Comparison of ENCODE assay signal across 8 cellular contexts in genomic region chr4:90357117-90357710, GRCh38.
A peak's percentile ranks its signal among the peaks of the same experiment; 100 is the strongest.
DNase-seq lines count a peak whose midpoint lies in the region; ATAC-seq and TF ChIP-seq lines count a peak whose summit lies in the region.

No MANE protein-coding gene starts in this region.

- no peaks in the 10 kb centered on the region for H4K20me1 ChIP-seq in KMS-11 (ENCODE audit: insufficient read depth)

- H3K4me3 ChIP-seq in KMS-11 (IDR thresholded peaks at IDR 0.05; ENCODE audit: insufficient read depth, low read depth, low read length) (no peak overlapping the region), SK-N-MC (peak overlapping the region; percentile 36), transverse colon (no peak overlapping the region)

- in situ Hi-C loops in transverse colon (cut with MboI; ENCODE audit: low pct_ligation_motif_present in 1 of 4, low pct_unique_long_range_greater_than_20kb in 1 of 4, low sequenced_read_pairs in 3 of 4): no loop called here

- no peak for ATAC-seq in HG03378 (IDR thresholded peaks at IDR 0.05; ENCODE audit: unreplicated experiment)
- no peak for ATAC-seq in HG03442 (IDR thresholded peaks at IDR 0.05; ENCODE audit: unreplicated experiment)

- no peak for TF ChIP-seq POLR2A in transverse colon (IDR thresholded peaks at IDR 0.05)

- H3K79me2 ChIP-seq in KMS-11 (ENCODE audit: insufficient read depth, low read depth): no peaks in the 10 kb centered on the region

- intact Hi-C loops in transverse colon (cut with DNase I; ENCODE audit: low total_unique reads): no loop called here

- H3K36me3 ChIP-seq in KMS-11 (ENCODE audit: insufficient read depth) (no peaks in the 10 kb centered on the region), SK-N-MC (ENCODE audit: insufficient read depth, low read length) (no peaks in the 10 kb centered on the region), transverse colon (no peaks in the 10 kb centered on the region)

- DNase-seq in NCI-H2081 (lab: John Stamatoyannopoulos, UW): peak; percentile 2 to 40
- DNase-seq in NCI-H2081 treated with DMSO at 0.1 percent for 48 hours (lab: John Stamatoyannopoulos, UW): no peak
- peak; percentile 65 for DNase-seq in SK-N-MC (ENCODE audit: low read depth, low spot score)
- DNase-seq in glomerular endothelial cell (ENCODE audit: extremely low read depth, low read depth, low spot score): peak; percentile 54
- DNase-seq in transverse colon: no peak

- 20 to 27% methylated on average over 3 of the region's 3 CpGs for WGBS in transverse colon (ENCODE audit: low coverage in 1 of 2), 2 donors

- H3K4me1 ChIP-seq in KMS-11 (ENCODE audit: low read depth, poor library complexity, severe bottlenecking) (peaks cover 4% of the 10 kb centered on the region), transverse colon (no peaks in the 10 kb centered on the region)

- H3K9ac ChIP-seq in KMS-11: no peak overlapping the region
- peak overlapping the region; percentile 4 for H3K9ac ChIP-seq in SK-N-MC (ENCODE audit: insufficient read length)

- H3K27me3 ChIP-seq in KMS-11 (ENCODE audit: insufficient read depth, low read depth): no peaks in the 10 kb centered on the region
- H3K27me3 ChIP-seq in transverse colon: no peaks in the 10 kb centered on the region

- no peaks in the 10 kb centered on the region for H3K9me3 ChIP-seq in SK-N-MC (ENCODE audit: low read depth, low read length)
- H3K9me3 ChIP-seq in transverse colon: no peaks in the 10 kb centered on the region

- no peak for TF ChIP-seq EP300 in transverse colon (IDR thresholded peaks at IDR 0.05; ENCODE audit: low read depth)

- TF ChIP-seq CTCF in KMS-11 (conservative IDR thresholded peaks at IDR 0.05; ENCODE audit: low read depth, low read length) (peak; percentile 81), transverse colon (IDR thresholded peaks at IDR 0.05) (peak in 3 of 5 experiments; percentile 19 to 23 (median 23))

- H2AFZ ChIP-seq in KMS-11 (ENCODE audit: low read depth): 0 out of 2 replicates have a peak overlapping the region, but pooled peaks have one; percentile 11

- H3K27ac ChIP-seq in KMS-11 (no peak overlapping the region), SK-N-MC (0 out of 2 replicates have a peak overlapping the region, but pooled peaks have one; percentile 30), transverse colon (no peak overlapping the region)

- H3K4me2 ChIP-seq in KMS-11: no peak overlapping the region

Comparison
In these comparisons a context has a peak if more than half of its experiments do, and no peak if none do; other contexts are left out.
1. DNase-seq: peak in NCI-H2081 (2 of 2), SK-N-MC (single experiment) and glomerular endothelial cell (single experiment); none in NCI-H2081 treated with DMSO at 0.1 percent for 48 hours (single experiment) and transverse colon (single experiment).